1 cellular context compared by ENCODE assay signal in the genomic region with DNA sequence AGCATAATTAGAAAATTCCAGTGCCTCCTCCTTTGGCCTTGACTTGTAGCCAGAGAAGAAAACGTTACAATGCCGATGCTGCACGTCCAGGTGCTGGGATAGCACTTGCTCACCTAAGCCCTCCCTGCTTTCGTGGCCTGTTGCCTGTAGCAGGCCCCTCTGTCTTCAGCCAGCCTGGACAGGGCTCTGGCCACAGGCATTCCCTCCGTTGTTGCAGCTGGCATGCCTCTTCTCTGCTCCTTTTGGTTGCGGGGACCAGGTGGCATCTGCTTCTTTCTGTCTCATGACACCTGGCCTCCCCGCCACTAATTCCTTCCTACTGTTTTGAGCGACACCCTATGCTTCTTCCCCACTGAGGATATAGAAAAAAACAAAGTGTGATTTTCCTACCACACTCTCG.
TF ChIP-seq lines count a peak whose summit lies in the region.

No MANE protein-coding gene starts in this region.

TF ChIP-seq in WTC11, 78 proteins besides CTCF, POLR2A, EP300 and RAD21 (continued from another document):
- TF ChIP-seq E2F5 (CRISPR knock-in tag; IDR thresholded peaks at IDR 0.05) (no peak), ZNF232 (CRISPR knock-in tag; IDR thresholded peaks at IDR 0.05) (no peak)
TF ChIP-seq in WTC11: peak in this region for 0.
